In the genomic region with DNA sequence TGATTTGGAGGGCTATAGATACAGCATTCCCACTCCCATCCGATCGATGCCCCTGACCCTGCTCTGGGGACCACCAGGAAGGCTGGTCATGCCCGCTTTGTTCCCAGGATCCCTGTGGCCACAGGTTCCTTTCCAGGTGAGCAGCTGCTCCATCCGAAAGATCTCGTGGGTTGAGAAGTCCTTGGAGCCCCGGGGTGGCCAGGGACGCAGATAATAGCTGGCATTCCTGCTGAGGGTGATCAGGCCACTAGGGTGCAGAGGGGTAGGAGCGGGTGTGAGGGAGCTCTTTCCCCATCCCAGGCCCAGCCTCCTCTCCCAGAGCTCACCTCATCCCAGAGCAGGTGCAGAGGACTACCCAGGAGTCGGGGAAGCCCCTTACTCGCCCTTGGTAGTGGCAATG, we compare ENCODE assay signal across 17 cellular contexts. TPM values are rescaled to one million over a fixed set of nuclear protein-coding genes. Genes with fewer than 3 reads are reported as not detected.
DNase-seq lines count a peak whose midpoint lies in the region; ATAC-seq, FAIRE-seq and TF ChIP-seq lines count a peak whose summit lies in the region.
"Had no signal": no experiment of that assay in that cellular context is flagged by ENCODE, and none has a peak within 500 bp of the region (broad histone marks: within the 10 kb centered on the region; RNA-seq: fewer than 3 reads in every experiment).

No MANE protein-coding gene starts in this region.

- H3K4me3 ChIP-seq in A549 (no peak overlapping the region), RWPE2 (ENCODE audit: severe bottlenecking) (no peak overlapping the region)
- H3K4me3 ChIP-seq: BLaER1 had no signal

- no peak for FAIRE-seq in A549 (lab: Jason Lieb, UNC)
- FAIRE-seq: GM19239 had no signal

- POLR2A ChIA-PET in A549 (lab: Yijun Ruan, JAX): no interaction called here

- peaks cover 53% of the 10 kb centered on the region for H3K27me3 ChIP-seq in RWPE2 (ENCODE audit: insufficient read depth, poor library complexity, severe bottlenecking)

- H3K9me3 Mint-ChIP-seq in activated naive CD4-positive, alpha-beta T cell treated with anti-CD3 and anti-CD28 coated beads, Interleukin-2, amount 10 ng/mL, durations not matched to agents 7 days and 5 days: no peaks in the 10 kb centered on the region
- H3K9me3 Mint-ChIP-seq in activated naive CD4-positive, alpha-beta T cell treated with anti-CD3 and anti-CD28 coated beads, Interleukin-2, amount 50 U/mL, for 72 hours: no peaks in the 10 kb centered on the region
- H3K9me3 Mint-ChIP-seq in progenitor cell of endocrine pancreas (ENCODE audit: low read depth): no peaks in the 10 kb centered on the region
- no peaks in the 10 kb centered on the region for H3K9me3 Mint-ChIP-seq in T-helper 2 cell treated with Interferon-gamma antibody and Interleukin-4, amounts not matched to agents 5 μg/mL and 100 μg/mL, for 36 hours
- H3K9me3 Mint-ChIP-seq: H9 had no signal

- H3K4me3 Mint-ChIP-seq in activated naive CD4-positive, alpha-beta T cell treated with anti-CD3 and anti-CD28 coated beads, Interleukin-2, amount 10 ng/mL, durations not matched to agents 7 days and 5 days: no peak overlapping the region
- no peak overlapping the region for H3K4me3 Mint-ChIP-seq in progenitor cell of endocrine pancreas (ENCODE audit: low read depth)
- no peak overlapping the region for H3K4me3 Mint-ChIP-seq in T-helper 2 cell treated with Interferon-gamma antibody and Interleukin-4, amounts not matched to agents 5 μg/mL and 100 μg/mL, for 36 hours
- H3K4me3 Mint-ChIP-seq: CD4-positive, CD25-positive, alpha-beta regulatory T cell; H9 had no signal

- peak overlapping the region; percentile 11 for H3K27ac Mint-ChIP-seq in activated naive CD4-positive, alpha-beta T cell treated with anti-CD3 and anti-CD28 coated beads, Interleukin-2, amount 10 ng/mL, durations not matched to agents 7 days and 5 days
- H3K27ac Mint-ChIP-seq in activated naive CD4-positive, alpha-beta T cell treated with anti-CD3 and anti-CD28 coated beads, Interleukin-2, amount 50 U/mL, for 72 hours: no peak overlapping the region
- H3K27ac Mint-ChIP-seq in progenitor cell of endocrine pancreas: peak overlapping the region; percentile 45
- H3K27ac Mint-ChIP-seq in T-helper 2 cell treated with Interferon-gamma antibody and Interleukin-4, amounts not matched to agents 5 μg/mL and 100 μg/mL, for 36 hours: no peak overlapping the region

- H3K9me3 ChIP-seq in A549: no peaks in the 10 kb centered on the region
- H3K9me3 ChIP-seq in RWPE2 (ENCODE audit: severe bottlenecking): no peaks in the 10 kb centered on the region
- H3K9me3 ChIP-seq: BLaER1 had no signal

- TF ChIP-seq CTCF in A549 (IDR thresholded peaks at IDR 0.05): no peak
- no peak for TF ChIP-seq CTCF in RWPE2 (IDR thresholded peaks at IDR 0.05; ENCODE audit: poor library complexity, severe bottlenecking)
- TF ChIP-seq CTCF in progenitor cell of endocrine pancreas (IDR thresholded peaks at IDR 0.05; ENCODE audit: unreplicated experiment): no peak

- H3K4me1 Mint-ChIP-seq in activated naive CD4-positive, alpha-beta T cell treated with anti-CD3 and anti-CD28 coated beads, Interleukin-2, amount 10 ng/mL, durations not matched to agents 7 days and 5 days: peaks cover 14% of the 10 kb centered on the region
- H3K4me1 Mint-ChIP-seq in progenitor cell of endocrine pancreas (ENCODE audit: low read depth): peaks cover 1% of the 10 kb centered on the region
- peaks cover 6% of the 10 kb centered on the region for H3K4me1 Mint-ChIP-seq in T-helper 2 cell treated with Interferon-gamma antibody and Interleukin-4, amounts not matched to agents 5 μg/mL and 100 μg/mL, for 36 hours (ENCODE audit: low read depth)

- 41% methylated on average over 10 of the region's 10 CpGs for WGBS in A549 (ENCODE audit: missing lambda C conversion rate)

- H3K4me1 ChIP-seq in A549 (peaks cover 34% of the 10 kb centered on the region), RWPE2 (ENCODE audit: insufficient read depth, poor library complexity, severe bottlenecking) (no peaks in the 10 kb centered on the region)

- CTCF ChIA-PET in activated naive CD4-positive, alpha-beta T cell treated with anti-CD3 and anti-CD28 coated beads, Interleukin-2, amount 10 ng/mL, durations not matched to agents 7 days and 5 days (lab: Charles Lee): interaction anchor here (0.8 to 1.5 kb wide), 4 partner anchors 37 to 146 kb away, joined by 3 to 6 read pairs (median 4); partner anchors contain the start of gene AP5S1
- CTCF ChIA-PET in A549 (lab: Yijun Ruan, JAX): interaction anchor here (0.7 to 61.5 kb wide), 9 partner anchors 12 to 434 kb away, joined by 3 to 2233 read pairs (median 4); partner anchors contain the start of genes ADISSP, GFRA4, HSPA12B and SIGLEC1

- no peaks in the 10 kb centered on the region for H3K36me3 ChIP-seq in RWPE2 (ENCODE audit: low read depth)
- H3K36me3 ChIP-seq: BLaER1 had no signal

- H3K36me3 Mint-ChIP-seq in activated naive CD4-positive, alpha-beta T cell treated with anti-CD3 and anti-CD28 coated beads, Interleukin-2, amount 10 ng/mL, durations not matched to agents 7 days and 5 days: no peaks in the 10 kb centered on the region
- H3K36me3 Mint-ChIP-seq in activated naive CD4-positive, alpha-beta T cell treated with anti-CD3 and anti-CD28 coated beads, Interleukin-2, amount 50 U/mL, for 72 hours: no peaks in the 10 kb centered on the region
- no peaks in the 10 kb centered on the region for H3K36me3 Mint-ChIP-seq in progenitor cell of endocrine pancreas (ENCODE audit: insufficient read depth)
- no peaks in the 10 kb centered on the region for H3K36me3 Mint-ChIP-seq in T-helper 2 cell treated with Interferon-gamma antibody and Interleukin-4, amounts not matched to agents 5 μg/mL and 100 μg/mL, for 36 hours (ENCODE audit: low read depth)
- H3K36me3 Mint-ChIP-seq: CD4-positive, CD25-positive, alpha-beta regulatory T cell had no signal

- TF ChIP-seq RAD21 in A549 (conservative IDR thresholded peaks at IDR 0.05 in 1 of 2, IDR thresholded peaks at IDR 0.05 in 1 of 2): no peak

- TF ChIP-seq EP300 in A549 (IDR thresholded peaks at IDR 0.05): no peak

- no peak for ATAC-seq in activated naive CD4-positive, alpha-beta T cell treated with anti-CD3 and anti-CD28 coated beads, Interleukin-2, amount 50 U/mL, for 72 hours
- peak; percentile 35 to 42; a peak in 5 of 6 replicates for ATAC-seq in A549
- no peak; the same call in 2 of the 3 replicates for ATAC-seq in RWPE2 (ENCODE audit: low read depth)

- no peak for DNase-seq in activated naive CD4-positive, alpha-beta T cell treated with anti-CD3 and anti-CD28 coated beads, Interleukin-2, amount 10 ng/mL, durations not matched to agents 7 days and 5 days
- DNase-seq in activated naive CD4-positive, alpha-beta T cell treated with anti-CD3 and anti-CD28 coated beads, Interleukin-2, amount 50 U/mL, for 72 hours (ENCODE audit: low spot score in 2 of 2): no peak
- DNase-seq in A549 (ENCODE audit: low read depth in 1 of 2, low spot score in 1 of 2): peak in 1 of 2 experiments; percentile 51
- DNase-seq in RWPE2 (ENCODE audit: low spot score): peak; percentile 35
- no peak for DNase-seq in progenitor cell of endocrine pancreas (ENCODE audit: low spot score, unreplicated experiment)
- no peak for DNase-seq in T-helper 2 cell treated with Interferon-gamma antibody and Interleukin-4, amounts not matched to agents 5 μg/mL and 100 μg/mL, for 36 hours (ENCODE audit: low spot score)
- no peak for DNase-seq in DMS 273 (lab: John Stamatoyannopoulos, UW; ENCODE audit: unreplicated experiment)
- DNase-seq: AML-193; Calu3; CD4-positive, CD25-positive, alpha-beta regulatory T cell; DMS153; GF-D8; GOT3; H9; IMR-90 had no signal

- H3K4me2 ChIP-seq in A549: no peak overlapping the region
- H3K4me2 ChIP-seq: BLaER1 had no signal

- no peak for TF ChIP-seq POLR2A in A549 (IDR thresholded peaks at IDR 0.05; ENCODE audit: low read length)

- H3K27me3 Mint-ChIP-seq in activated naive CD4-positive, alpha-beta T cell treated with anti-CD3 and anti-CD28 coated beads, Interleukin-2, amount 10 ng/mL, durations not matched to agents 7 days and 5 days: peaks cover 98% of the 10 kb centered on the region
- H3K27me3 Mint-ChIP-seq in progenitor cell of endocrine pancreas: peaks cover 72% of the 10 kb centered on the region
- H3K27me3 Mint-ChIP-seq in T-helper 2 cell treated with Interferon-gamma antibody and Interleukin-4, amounts not matched to agents 5 μg/mL and 100 μg/mL, for 36 hours (ENCODE audit: low read depth): peaks cover 50% of the 10 kb centered on the region

- H3K27ac ChIP-seq in A549 (no peak overlapping the region), RWPE2 (ENCODE audit: poor library complexity, severe bottlenecking) (no peak overlapping the region)
- H3K27ac ChIP-seq: BLaER1 had no signal

RNA-seq across cellular contexts. Expression of gene ADAM33, which starts 7.4 kb away (rescaled TPM):
- total RNA-seq in activated naive CD4-positive, alpha-beta T cell treated with anti-CD3 and anti-CD28 coated beads, Interleukin-2, amount 50 U/mL, for 72 hours: not detected
- polyA plus RNA-seq in A549 (2011; rRNA removed): 0.05 and 0.08 TPM in 2 replicates
- 0.08 and 0.13 TPM in 2 replicates for polyA plus RNA-seq in A549 (2012; cell fraction: cytosol; rRNA removed)
- polyA plus RNA-seq in A549 (2012; cell fraction: nucleus; rRNA removed): 0.86 and 0.93 TPM in 2 replicates
- 0.07 to 0.22 TPM (median 0.14 TPM) in 3 replicates for polyA plus RNA-seq in A549 (2017; fragmentation: RNase III; extraction: RNeasy Plus Mini Kit Qiagen cat#74134 plus additional on column Dnase treatment)
- polyA minus RNA-seq in A549 (2011; rRNA and poly(A)+ RNA removed): not detected in 2 replicates
- 0.47 and 0.67 TPM in 2 replicates for total RNA-seq in progenitor cell of endocrine pancreas
- total RNA-seq: Calu3; CD4-positive, CD25-positive, alpha-beta regulatory T cell had no signal
- polyA plus RNA-seq: CD4-positive, CD25-positive, alpha-beta regulatory T cell had no signal

RNA-seq across cellular contexts. Expression of gene GFRA4, which starts 11.2 kb away (rescaled TPM):
- total RNA-seq in activated naive CD4-positive, alpha-beta T cell treated with anti-CD3 and anti-CD28 coated beads, Interleukin-2, amount 50 U/mL, for 72 hours: not detected
- polyA plus RNA-seq in A549 (2011; rRNA removed): not detected in 2 replicates
- polyA plus RNA-seq in A549 (2012; cell fraction: cytosol; rRNA removed): not detected in 2 replicates
- polyA plus RNA-seq in A549 (2012; cell fraction: nucleus; rRNA removed): not detected in 2 replicates
- not detected in 3 replicates for polyA plus RNA-seq in A549 (2017; fragmentation: RNase III; extraction: RNeasy Plus Mini Kit Qiagen cat#74134 plus additional on column Dnase treatment)
- not detected in 2 replicates for polyA minus RNA-seq in A549 (2011; rRNA and poly(A)+ RNA removed)
- total RNA-seq in progenitor cell of endocrine pancreas: not detected in 2 replicates
- total RNA-seq: Calu3; CD4-positive, CD25-positive, alpha-beta regulatory T cell; H9; IMR-90 had no signal
- polyA plus RNA-seq: CD4-positive, CD25-positive, alpha-beta regulatory T cell; IMR-90 had no signal

RNA-seq across cellular contexts. Expression of gene SIGLEC1, which starts 38.0 kb away (rescaled TPM):
- total RNA-seq in activated naive CD4-positive, alpha-beta T cell treated with anti-CD3 and anti-CD28 coated beads, Interleukin-2, amount 50 U/mL, for 72 hours: under 1 TPM in 1 of 2 donors, not detected in 1; 0.14 TPM
- polyA plus RNA-seq in A549 (2011; rRNA removed): 0.01 TPM in 1 of 2 replicates, not detected in the other
- under 0.01 TPM in 1 of 2 replicates, not detected in the other for polyA plus RNA-seq in A549 (2012; cell fraction: cytosol; rRNA removed)
- polyA plus RNA-seq in A549 (2012; cell fraction: nucleus; rRNA removed): 0.04 and 0.05 TPM in 2 replicates
- polyA plus RNA-seq in A549 (2017; fragmentation: RNase III; extraction: RNeasy Plus Mini Kit Qiagen cat#74134 plus additional on column Dnase treatment): not detected in 3 replicates
- not detected in 2 replicates for polyA minus RNA-seq in A549 (2011; rRNA and poly(A)+ RNA removed)
- total RNA-seq in progenitor cell of endocrine pancreas: not detected in 2 replicates
- total RNA-seq: Calu3; CD4-positive, CD25-positive, alpha-beta regulatory T cell; H9; IMR-90 had no signal
- polyA plus RNA-seq: CD4-positive, CD25-positive, alpha-beta regulatory T cell; IMR-90 had no signal

RNA-seq across cellular contexts. Expression of gene HSPA12B, which starts 58.0 kb away (rescaled TPM):
- total RNA-seq in activated naive CD4-positive, alpha-beta T cell treated with anti-CD3 and anti-CD28 coated beads, Interleukin-2, amount 50 U/mL, for 72 hours: not detected
- polyA plus RNA-seq in A549 (2011; rRNA removed) (0.25 and 0.37 TPM in 2 replicates), A549 (2017; fragmentation: RNase III; extraction: RNeasy Plus Mini Kit Qiagen cat#74134 plus additional on column Dnase treatment) (1.1 to 1.6 TPM (median 1.2 TPM) in 3 replicates)
- polyA plus RNA-seq in A549 (2012; cell fraction: cytosol; rRNA removed): 0.62 and 0.78 TPM in 2 replicates
- polyA plus RNA-seq in A549 (2012; cell fraction: nucleus; rRNA removed): 1.0 and 1.4 TPM in 2 replicates
- 0.49 and 0.50 TPM in 2 replicates for polyA minus RNA-seq in A549 (2011; rRNA and poly(A)+ RNA removed)
- not detected in 2 replicates for total RNA-seq in progenitor cell of endocrine pancreas
- total RNA-seq: Calu3; CD4-positive, CD25-positive, alpha-beta regulatory T cell; IMR-90 had no signal
- polyA plus RNA-seq: IMR-90 had no signal

Comparison
In these comparisons a context has a peak if more than half of its experiments do, and no peak if none do; other contexts are left out.
1. H3K27ac Mint-ChIP-seq: peak in activated naive CD4-positive, alpha-beta T cell treated with anti-CD3 and anti-CD28 coated beads, Interleukin-2, amount 10 ng/mL, durations not matched to agents 7 days and 5 days (single experiment) and progenitor cell of endocrine pancreas (single experiment); none in activated naive CD4-positive, alpha-beta T cell treated with anti-CD3 and anti-CD28 coated beads, Interleukin-2, amount 50 U/mL, for 72 hours (0 of 2) and T-helper 2 cell treated with Interferon-gamma antibody and Interleukin-4, amounts not matched to agents 5 μg/mL and 100 μg/mL, for 36 hours (single experiment).
2. ATAC-seq: peak in A549 (2 of 2); none in activated naive CD4-positive, alpha-beta T cell treated with anti-CD3 and anti-CD28 coated beads, Interleukin-2, amount 50 U/mL, for 72 hours (0 of 2) and RWPE2 (single experiment).